Comparison of ENCODE assay signal across 21 cellular contexts in genomic region chr1:170397061-170397460, GRCh38.
"Had no signal": no experiment of that assay in that cellular context is flagged by ENCODE, and none has a peak within 500 bp of the region (broad histone marks: within the 10 kb centered on the region; RNA-seq: fewer than 3 reads in every experiment).

No MANE protein-coding gene starts in this region.

- DNase-seq: cerebellar nuclear complex; effector memory CD8-positive, alpha-beta T cell; immature natural killer cell; naive thymus-derived CD4-positive, alpha-beta T cell; nephron progenitor cell; psoas muscle; retina; right lobe of liver; spleen; stimulated activated CD4-positive, alpha-beta T cell treated with anti-CD3 and anti-CD28 coated beads, Interleukin-15, amount 100 ng/mL, for 24 hours; stimulated activated CD4-positive, alpha-beta T cell treated with anti-CD3 and anti-CD28 coated beads, Interleukin-1b, Interleukin-23, amount 100 ng/mL, for 48 hours; stimulated activated CD4-positive, alpha-beta T cell treated with anti-CD3 and anti-CD28 coated beads, Interleukin-4, amount 100 ng/mL, for 24 hours; testis; upper lobe of right lung had no signal

- FAIRE-seq: colon, frontal cortex, keratinocyte had no signal

- H3K4me1 ChIP-seq: esophagus muscularis mucosa, psoas muscle, right lobe of liver, spleen, upper lobe of right lung had no signal

- H3K27ac ChIP-seq: epithelial cell of prostate, esophagus muscularis mucosa, psoas muscle, right lobe of liver, spleen, testis, upper lobe of right lung had no signal

- H3K27me3 ChIP-seq: esophagus muscularis mucosa, right lobe of liver, testis, tibial nerve, upper lobe of right lung had no signal

- H3K4me3 ChIP-seq: esophagus muscularis mucosa, psoas muscle, right lobe of liver, spleen, testis, tibial nerve, upper lobe of right lung had no signal

- H3K36me3 ChIP-seq: esophagus muscularis mucosa, right lobe of liver, spleen, tibial nerve, upper lobe of right lung had no signal

- H3K9me3 ChIP-seq: psoas muscle, right lobe of liver, testis, upper lobe of right lung had no signal

- ATAC-seq: effector memory CD8-positive, alpha-beta T cell; naive thymus-derived CD4-positive, alpha-beta T cell; psoas muscle; right lobe of liver; stimulated activated memory B cell treated with anti-CD40 and anti-IgM and Interleukin-4, amounts not matched to agents 10 μg/mL and 1 μg/mL and 100 μg/mL, for 72 hours; upper lobe of right lung had no signal
